Comparison of ENCODE assay signal across 18 cellular contexts in the genomic region with DNA sequence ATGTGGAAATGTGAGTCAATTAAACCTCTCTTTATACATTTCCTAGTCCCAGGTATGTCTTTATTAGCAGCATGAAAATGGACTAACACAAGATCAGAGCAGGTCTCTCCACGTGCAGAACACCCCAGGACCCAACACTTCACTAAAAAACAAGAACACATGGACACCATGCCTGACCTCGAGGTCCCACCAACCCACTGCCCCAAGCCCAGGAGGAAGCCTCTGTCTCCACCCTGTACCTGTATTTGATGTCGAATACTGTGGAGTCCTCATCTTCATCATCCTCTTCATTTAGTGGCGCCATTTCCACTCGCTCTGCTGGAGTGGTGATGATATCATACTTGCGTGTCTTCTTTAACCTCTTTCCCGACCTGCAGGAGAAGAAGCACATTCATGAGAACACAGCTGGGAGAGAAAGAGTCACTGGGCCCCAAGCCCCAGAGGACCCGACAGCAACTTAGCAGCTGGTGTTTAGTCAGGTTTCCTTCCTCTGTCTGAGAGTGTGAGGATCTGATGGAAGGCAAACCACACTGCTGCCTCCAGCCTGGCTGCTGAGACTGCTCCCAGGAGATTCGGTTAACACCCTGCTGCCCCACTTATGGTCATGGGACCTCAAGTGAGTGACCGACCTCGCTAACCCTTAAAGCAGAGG. TPM values are rescaled to one million over a fixed set of nuclear protein-coding genes. Genes with fewer than 3 reads are reported as not detected.
DNase-seq lines count a peak whose midpoint lies in the region; ATAC-seq and TF ChIP-seq lines count a peak whose summit lies in the region.
"Had no signal": no experiment of that assay in that cellular context is flagged by ENCODE, and none has a peak within 500 bp of the region (broad histone marks: within the 10 kb centered on the region; RNA-seq: fewer than 3 reads in every experiment).

No MANE protein-coding gene starts in this region.

- POLR2A ChIA-PET in WTC11 (lab: Charles Lee) = no interaction called here

- ATAC-seq in WTC11 = no peak
- no peak for ATAC-seq in upper lobe of right lung
- no peak for ATAC-seq in GM21825 (IDR thresholded peaks at IDR 0.05; ENCODE audit: unreplicated experiment)
- ATAC-seq: naive thymus-derived CD8-positive, alpha-beta T cell had no signal

- H3K4me3 Mint-ChIP-seq in WTC11 = no peak overlapping the region
- H3K4me3 Mint-ChIP-seq: activated T-helper 1 cell treated with anti-CD3 and anti-CD28 coated beads, Interleukin-12 subunit alpha, Interleukin-12 subunit beta, Interleukin-2, Interleukin-4 antibody, amounts not matched to agents 30 ng/mL and 10 ng/mL and 1 ng/mL, durations not matched to agents 14 hours and 24 hours and 36 hours; naive thymus-derived CD8-positive, alpha-beta T cell had no signal

- peaks cover 7% of the 10 kb centered on the region for H3K9me3 Mint-ChIP-seq in WTC11
- H3K9me3 Mint-ChIP-seq: activated T-helper 1 cell treated with anti-CD3 and anti-CD28 coated beads, Interleukin-12 subunit alpha, Interleukin-12 subunit beta, Interleukin-2, Interleukin-4 antibody, amounts not matched to agents 30 ng/mL and 10 ng/mL and 1 ng/mL, durations not matched to agents 14 hours and 24 hours and 36 hours; naive thymus-derived CD8-positive, alpha-beta T cell had no signal

- CTCF ChIA-PET in WTC11 (lab: Charles Lee) = interaction anchor here (1.1 to 1.3 kb wide), 2 partner anchors 10 to 457 kb away, joined by 3 read pairs; no protein-coding TSS in a partner anchor

- no peak overlapping the region for H3K4me3 ChIP-seq in upper lobe of right lung

- H3K27ac ChIP-seq in upper lobe of right lung = no peak overlapping the region
- H3K27ac ChIP-seq: 22Rv1, parathyroid adenoma had no signal

- peaks cover 26% of the 10 kb centered on the region for H3K36me3 Mint-ChIP-seq in WTC11

- DNase-seq in DMS 273 (lab: John Stamatoyannopoulos, UW; ENCODE audit: unreplicated experiment) = peak; percentile 12
- DNase-seq in DMS 273 treated with DMSO at 0.1 percent for 48 hours (lab: John Stamatoyannopoulos, UW) = no peak
- peak; percentile 24 for DNase-seq in stimulated activated CD4-positive, alpha-beta T cell treated with anti-CD3 and anti-CD28 coated beads, Interleukin-15, amount 100 ng/mL, for 24 hours
- DNase-seq in stimulated activated CD4-positive, alpha-beta T cell treated with anti-CD3 and anti-CD28 coated beads, Interleukin-4, amount 100 ng/mL, for 1 hour = no peak
- DNase-seq in WTC11 (ENCODE audit: low spot score) = no peak
- DNase-seq in upper lobe of right lung = peak; percentile 31
- DNase-seq in D341Med (ENCODE audit: low spot score) = no peak
- DNase-seq: central memory CD4-positive, alpha-beta T cell; kidney glomerular epithelial cell; MM.1S; naive thymus-derived CD8-positive, alpha-beta T cell; NCI-H187 treated with DMSO at 0.1 percent for 48 hours; NCI-H524 treated with DMSO at 0.1 percent for 48 hours; SHP77 had no signal

- peaks cover 12% of the 10 kb centered on the region for H3K36me3 ChIP-seq in upper lobe of right lung

- H3K27me3 ChIP-seq in upper lobe of right lung = no peaks in the 10 kb centered on the region

- H3K9me3 ChIP-seq in upper lobe of right lung = no peaks in the 10 kb centered on the region

- H3K27ac Mint-ChIP-seq in WTC11 = no peak overlapping the region
- H3K27ac Mint-ChIP-seq: activated T-helper 1 cell treated with anti-CD3 and anti-CD28 coated beads, Interleukin-12 subunit alpha, Interleukin-12 subunit beta, Interleukin-2, Interleukin-4 antibody, amounts not matched to agents 30 ng/mL and 10 ng/mL and 1 ng/mL, durations not matched to agents 14 hours and 24 hours and 36 hours; naive thymus-derived CD8-positive, alpha-beta T cell had no signal

- no peaks in the 10 kb centered on the region for H3K4me1 ChIP-seq in upper lobe of right lung
- H3K4me1 ChIP-seq: parathyroid adenoma had no signal

- no peak for TF ChIP-seq CTCF in WTC11 (IDR thresholded peaks at IDR 0.05)
- TF ChIP-seq CTCF in upper lobe of right lung (IDR thresholded peaks at IDR 0.05) = no peak

- intact Hi-C loops in upper lobe of right lung (cut with DNase I) = no loop called here

- H3K4me1 Mint-ChIP-seq in WTC11 = peaks cover 18% of the 10 kb centered on the region

- H3K27me3 Mint-ChIP-seq in WTC11 (ENCODE audit: low read depth) = no peaks in the 10 kb centered on the region

TF ChIP-seq in WTC11, 78 proteins besides CTCF, POLR2A, EP300 and RAD21:
- peak; percentile 70; the same call in 1 of the 2 replicates for TF ChIP-seq HMGA2 (CRISPR knock-in tag; IDR thresholded peaks at IDR 0.05)
- TF ChIP-seq GRHL2 (CRISPR knock-in tag; IDR thresholded peaks at IDR 0.05; ENCODE audit: insufficient replicate concordance, severe bottlenecking) = no peak

RNA-seq across cellular contexts. Expression of a gene that starts 25.5 kb away (rescaled TPM):
- 19.0 to 22.1 TPM (median 21.8 TPM) in 3 replicates for total RNA-seq in WTC11 (2021)
- 62.9 TPM for total RNA-seq in upper lobe of right lung

Comparison
In these comparisons a context has a peak if more than half of its experiments do, and no peak if none do; other contexts are left out.
1. DNase-seq: peak in DMS 273 (single experiment), stimulated activated CD4-positive, alpha-beta T cell treated with anti-CD3 and anti-CD28 coated beads, Interleukin-15, amount 100 ng/mL, for 24 hours (single experiment) and upper lobe of right lung (single experiment); none in DMS 273 treated with DMSO at 0.1 percent for 48 hours (single experiment), stimulated activated CD4-positive, alpha-beta T cell treated with anti-CD3 and anti-CD28 coated beads, Interleukin-4, amount 100 ng/mL, for 1 hour (single experiment), WTC11 (single experiment) and D341Med (single experiment).